Comparison of ENCODE assay signal across 18 cellular contexts in genomic region chr4:9490986-9491385, GRCh38. TPM values are rescaled to one million over a fixed set of nuclear protein-coding genes. Genes with fewer than 3 reads are reported as not detected.
"Had no signal": no experiment of that assay in that cellular context is flagged by ENCODE, and none has a peak within 500 bp of the region (broad histone marks: within the 10 kb centered on the region; RNA-seq: fewer than 3 reads in every experiment).

No MANE protein-coding gene starts in this region.

RNA-seq across cellular contexts. Expression of gene DEFB131A, which starts 46.8 kb away (rescaled TPM):
- total RNA-seq: activated naive CD4-positive, alpha-beta T cell treated with anti-CD3 and anti-CD28 coated beads for 36 hours; activated naive CD4-positive, alpha-beta T cell treated with anti-CD3 and anti-CD28 coated beads, Interleukin-2, amount 50 U/mL, for 72 hours; activated naive CD8-positive, alpha-beta T cell treated with anti-CD3 and anti-CD28 coated beads for 36 hours; activated naive CD8-positive, alpha-beta T cell treated with anti-CD3 and anti-CD28 coated beads, Interleukin-2, amount 10 ng/mL, durations not matched to agents 7 days and 5 days; activated T-cell treated with anti-CD3 and anti-CD28 coated beads, Interleukin-2, amount 50 U/mL, for 4 hours; activated T-cell treated with anti-CD3 and anti-CD28 coated beads, Interleukin-2, amount 50 U/mL, for 72 hours; activated T-helper 1 cell treated with anti-CD3 and anti-CD28 coated beads, Interleukin-12 subunit alpha, Interleukin-12 subunit beta, Interleukin-2, Interleukin-4 antibody, amounts not matched to agents 30 ng/mL and 10 ng/mL and 1 ng/mL, durations not matched to agents 14 hours and 24 hours and 36 hours; activated T-helper 17 cell treated with anti-CD3 and anti-CD28 coated beads, Interleukin-2, amount 50 U/mL, for 72 hours; activated T-helper 2 cell treated with anti-CD3 and anti-CD28 coated beads, Interferon-gamma antibody, Interleukin-2, Interleukin-4, amounts not matched to agents 10 μg/mL and 5 μg/mL and 100 μg/mL, durations not matched to agents 14 hours and 24 hours and 36 hours; adrenal gland; aorta; ascending aorta; astrocyte; body of pancreas; breast epithelium; bronchial epithelial cell; cardiac muscle cell; cardiac septum had no signal
